In the genomic region with DNA sequence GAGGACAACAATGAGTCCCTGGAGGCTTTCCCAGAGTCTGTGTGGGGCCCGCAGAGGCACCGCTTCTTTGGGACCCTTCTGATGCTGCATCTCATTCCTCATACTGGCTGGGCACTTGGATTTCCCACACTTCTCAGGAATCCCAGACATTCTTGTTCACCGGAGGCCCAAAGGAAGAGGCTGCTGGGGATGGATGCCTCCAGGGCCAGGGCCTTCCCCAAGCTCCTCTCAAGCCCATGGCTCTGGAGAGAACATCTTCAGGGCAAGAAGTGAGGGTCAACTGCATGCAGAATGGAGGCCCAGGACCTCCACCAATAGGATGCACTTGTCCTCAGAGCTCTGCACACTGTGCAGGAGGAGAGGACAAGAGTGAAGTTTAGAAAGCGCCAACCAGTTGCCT, we compare ENCODE assay signal across 16 cellular contexts. TPM values are rescaled to one million over a fixed set of nuclear protein-coding genes. Genes with fewer than 3 reads are reported as not detected.
DNase-seq lines count a peak whose midpoint lies in the region; ATAC-seq and TF ChIP-seq lines count a peak whose summit lies in the region.
"Had no signal": no experiment of that assay in that cellular context is flagged by ENCODE, and none has a peak within 500 bp of the region (broad histone marks: within the 10 kb centered on the region; RNA-seq: fewer than 3 reads in every experiment).

No MANE protein-coding gene starts in this region.

- intact Hi-C loops in activated CD4-positive, alpha-beta memory T cell treated with anti-CD3 and anti-CD28 coated beads for 36 hours (cut with micrococcal nuclease) = no loop called here
- intact Hi-C loops in esophagus muscularis mucosa (cut with DNase I) = no loop called here

- POLR2A ChIA-PET in activated CD4-positive, alpha-beta memory T cell treated with anti-CD3 and anti-CD28 coated beads for 36 hours (lab: Charles Lee) = no interaction called here
- POLR2A ChIA-PET in activated CD4-positive, alpha-beta memory T cell treated with anti-CD3 and anti-CD28 coated beads, Interleukin-2, amount 10 ng/mL, durations not matched to agents 7 days and 5 days (lab: Charles Lee) = no interaction called here

- H3K4me1 Mint-ChIP-seq in activated CD4-positive, alpha-beta memory T cell treated with anti-CD3 and anti-CD28 coated beads for 36 hours (ENCODE audit: low read depth) = peaks cover 8% of the 10 kb centered on the region
- H3K4me1 Mint-ChIP-seq in activated CD4-positive, alpha-beta memory T cell treated with anti-CD3 and anti-CD28 coated beads, Interleukin-2, amount 10 ng/mL, durations not matched to agents 7 days and 5 days = peaks cover 24% of the 10 kb centered on the region
- peaks cover 85% of the 10 kb centered on the region for H3K4me1 Mint-ChIP-seq in neural progenitor cell

- H3K4me3 Mint-ChIP-seq in activated CD4-positive, alpha-beta memory T cell treated with anti-CD3 and anti-CD28 coated beads for 36 hours = no peak overlapping the region
- H3K4me3 Mint-ChIP-seq in activated CD4-positive, alpha-beta memory T cell treated with anti-CD3 and anti-CD28 coated beads, Interleukin-2, amount 10 ng/mL, durations not matched to agents 7 days and 5 days = no peak overlapping the region
- H3K4me3 Mint-ChIP-seq in neural progenitor cell = no peak overlapping the region
- H3K4me3 Mint-ChIP-seq: activated CD8-positive, alpha-beta T cell treated with anti-CD3 and anti-CD28 coated beads, Interleukin-2, amount 10 ng/mL, durations not matched to agents 7 days and 5 days; stimulated activated naive CD8-positive, alpha-beta T cell treated with anti-CD3 and anti-CD28 coated beads, Interleukin-15, Interleukin-2, amounts not matched to agents 100 ng/mL and 50 ng/mL, for 24 hours had no signal

- no peak overlapping the region for H3K27ac Mint-ChIP-seq in activated CD4-positive, alpha-beta memory T cell treated with anti-CD3 and anti-CD28 coated beads for 36 hours
- no peak overlapping the region for H3K27ac Mint-ChIP-seq in activated CD4-positive, alpha-beta memory T cell treated with anti-CD3 and anti-CD28 coated beads, Interleukin-2, amount 10 ng/mL, durations not matched to agents 7 days and 5 days
- peak overlapping the region; percentile 99 for H3K27ac Mint-ChIP-seq in neural progenitor cell
- H3K27ac Mint-ChIP-seq: stimulated activated naive CD8-positive, alpha-beta T cell treated with anti-CD3 and anti-CD28 coated beads, Interleukin-15, Interleukin-2, amounts not matched to agents 100 ng/mL and 50 ng/mL, for 24 hours had no signal

- H3K4me1 ChIP-seq in esophagus muscularis mucosa = peaks cover 86 to 97% (median 90%) of the 10 kb centered on the region in 4 donors
- peaks cover 26% of the 10 kb centered on the region for H3K4me1 ChIP-seq in neural progenitor cell
- H3K4me1 ChIP-seq in tibial nerve = peaks cover 5 to 100% (median 67%) of the 10 kb centered on the region in 4 donors
- H3K4me1 ChIP-seq: HAP-1 had no signal

- no peaks in the 10 kb centered on the region for H3K9me3 Mint-ChIP-seq in activated CD4-positive, alpha-beta memory T cell treated with anti-CD3 and anti-CD28 coated beads for 36 hours
- no peaks in the 10 kb centered on the region for H3K9me3 Mint-ChIP-seq in activated CD4-positive, alpha-beta memory T cell treated with anti-CD3 and anti-CD28 coated beads, Interleukin-2, amount 10 ng/mL, durations not matched to agents 7 days and 5 days
- peaks cover 4% of the 10 kb centered on the region for H3K9me3 Mint-ChIP-seq in neural progenitor cell
- H3K9me3 Mint-ChIP-seq: CD8-positive, alpha-beta memory T cell; stimulated activated naive CD8-positive, alpha-beta T cell treated with anti-CD3 and anti-CD28 coated beads, Interleukin-15, Interleukin-2, amounts not matched to agents 100 ng/mL and 50 ng/mL, for 24 hours had no signal

- no peaks in the 10 kb centered on the region for H3K79me2 ChIP-seq in neural progenitor cell (ENCODE audit: low read depth)

- TF ChIP-seq POLR2A in esophagus muscularis mucosa (IDR thresholded peaks at IDR 0.05; ENCODE audit: low read depth) (no peak), tibial nerve (IDR thresholded peaks at IDR 0.05) (no peak)

- no peak overlapping the region for H3K4me3 ChIP-seq in esophagus muscularis mucosa
- H3K4me3 ChIP-seq in neural progenitor cell = no peak overlapping the region
- H3K4me3 ChIP-seq in tibial nerve = no peak overlapping the region
- H3K4me3 ChIP-seq: HAP-1 had no signal

- H3K9ac ChIP-seq in neural progenitor cell = no peak overlapping the region

- no peak for TF ChIP-seq EP300 in esophagus muscularis mucosa (IDR thresholded peaks at IDR 0.05)
- TF ChIP-seq EP300 in tibial nerve (IDR thresholded peaks at IDR 0.05) = no peak

- DNase-seq in activated CD4-positive, alpha-beta memory T cell treated with anti-CD3 and anti-CD28 coated beads for 36 hours = peak; percentile 3
- DNase-seq in activated CD4-positive, alpha-beta memory T cell treated with anti-CD3 and anti-CD28 coated beads, Interleukin-2, amount 10 ng/mL, durations not matched to agents 7 days and 5 days = no peak
- DNase-seq in esophagus muscularis mucosa (ENCODE audit: extremely low spot score) (no peak), neural progenitor cell (ENCODE audit: low spot score) (no peak), tibial nerve (ENCODE audit: low spot score in 2 of 2) (no peak), iPS-NIHi7 (ENCODE audit: extremely low spot score) (no peak), medulla oblongata (ENCODE audit: extremely low spot score) (no peak)
- DNase-seq: 8988T; activated CD8-positive, alpha-beta T cell treated with anti-CD3 and anti-CD28 coated beads, Interleukin-2, amount 10 ng/mL, durations not matched to agents 7 days and 5 days; activated gamma-delta T cell treated with Interleukin-2 at 50 U/mL for 16 hours; CD8-positive, alpha-beta memory T cell; NCI-H2081; SHP77 had no signal

- H3K36me3 Mint-ChIP-seq in activated CD4-positive, alpha-beta memory T cell treated with anti-CD3 and anti-CD28 coated beads for 36 hours = no peaks in the 10 kb centered on the region
- no peaks in the 10 kb centered on the region for H3K36me3 Mint-ChIP-seq in activated CD4-positive, alpha-beta memory T cell treated with anti-CD3 and anti-CD28 coated beads, Interleukin-2, amount 10 ng/mL, durations not matched to agents 7 days and 5 days (ENCODE audit: low read depth)
- H3K36me3 Mint-ChIP-seq in neural progenitor cell = peaks cover 12% of the 10 kb centered on the region

- H2AFZ ChIP-seq in neural progenitor cell (replicated peaks) = no peak overlapping the region

- H3K27ac ChIP-seq in esophagus muscularis mucosa (replicated peaks in 1 of 4) (peak overlapping the region; percentile 73 to 83 (median 78)), neural progenitor cell (no peak overlapping the region), tibial nerve (peak overlapping the region; percentile 58 to 86 (median 80))

- H3K9me3 ChIP-seq in esophagus muscularis mucosa (no peaks in the 10 kb centered on the region), neural progenitor cell (ENCODE audit: low read depth) (no peaks in the 10 kb centered on the region), tibial nerve (no peaks in the 10 kb centered on the region)
- H3K9me3 ChIP-seq: HAP-1 had no signal

- WGBS in esophagus muscularis mucosa = 58% methylated on average over 4 of the region's 4 CpGs
- 34 to 56% methylated on average over 4 of the region's 4 CpGs for WGBS in tibial nerve, 2 donors

- H3K36me3 ChIP-seq in esophagus muscularis mucosa = no peaks in the 10 kb centered on the region
- H3K36me3 ChIP-seq in neural progenitor cell = no peaks in the 10 kb centered on the region
- H3K36me3 ChIP-seq in tibial nerve = no peaks in the 10 kb centered on the region
- H3K36me3 ChIP-seq: HAP-1 had no signal

- no peak overlapping the region for H3K4me2 ChIP-seq in neural progenitor cell

- no peaks in the 10 kb centered on the region for H3K27me3 Mint-ChIP-seq in activated CD4-positive, alpha-beta memory T cell treated with anti-CD3 and anti-CD28 coated beads for 36 hours
- peaks cover 4% of the 10 kb centered on the region for H3K27me3 Mint-ChIP-seq in activated CD4-positive, alpha-beta memory T cell treated with anti-CD3 and anti-CD28 coated beads, Interleukin-2, amount 10 ng/mL, durations not matched to agents 7 days and 5 days
- peaks cover 6% of the 10 kb centered on the region for H3K27me3 Mint-ChIP-seq in neural progenitor cell (ENCODE audit: insufficient read depth, low read depth)
- H3K27me3 Mint-ChIP-seq: stimulated activated naive CD8-positive, alpha-beta T cell treated with anti-CD3 and anti-CD28 coated beads, Interleukin-15, Interleukin-2, amounts not matched to agents 100 ng/mL and 50 ng/mL, for 24 hours had no signal

- TF ChIP-seq CTCF in esophagus muscularis mucosa (IDR thresholded peaks at IDR 0.05) (no peak), neural progenitor cell (IDR thresholded peaks at IDR 0.05) (no peak), tibial nerve (IDR thresholded peaks at IDR 0.05) (no peak)

- H3F3A ChIP-seq in neural progenitor cell (ENCODE audit: low read depth) = no peaks in the 10 kb centered on the region

- H3K27me3 ChIP-seq in esophagus muscularis mucosa = no peaks in the 10 kb centered on the region
- no peaks in the 10 kb centered on the region for H3K27me3 ChIP-seq in neural progenitor cell
- no peaks in the 10 kb centered on the region for H3K27me3 ChIP-seq in tibial nerve

- ATAC-seq in HG02870 (IDR thresholded peaks at IDR 0.05; ENCODE audit: unreplicated experiment) = no peak
- ATAC-seq: activated CD8-positive, alpha-beta T cell treated with anti-CD3 and anti-CD28 coated beads, Interleukin-2, amount 10 ng/mL, durations not matched to agents 7 days and 5 days had no signal

- no peaks in the 10 kb centered on the region for H4K20me1 ChIP-seq in neural progenitor cell (ENCODE audit: low read depth)

- CTCF ChIA-PET in activated CD4-positive, alpha-beta memory T cell treated with anti-CD3 and anti-CD28 coated beads for 36 hours (lab: Charles Lee) = interaction anchor here (1.1 kb wide), 1 partner anchor 8 kb away, joined by 3 read pairs; no protein-coding TSS in a partner anchor
- CTCF ChIA-PET in activated CD4-positive, alpha-beta memory T cell treated with anti-CD3 and anti-CD28 coated beads, Interleukin-2, amount 10 ng/mL, durations not matched to agents 7 days and 5 days (lab: Charles Lee) = no interaction called here

RNA-seq across cellular contexts. Expression of a gene that starts 34.6 kb away (rescaled TPM):
- not detected for total RNA-seq in activated CD4-positive, alpha-beta memory T cell treated with anti-CD3 and anti-CD28 coated beads for 36 hours
- not detected for total RNA-seq in activated CD4-positive, alpha-beta memory T cell treated with anti-CD3 and anti-CD28 coated beads, Interleukin-2, amount 10 ng/mL, durations not matched to agents 7 days and 5 days
- total RNA-seq in esophagus muscularis mucosa (100 to 1,000 TPM in 2 of 4 donors, 10 to 100 TPM in 2; 94.3 to 191 (median 127) TPM), neural progenitor cell (ENCODE audit: low replicate concordance) (23.9 and 26.1 TPM in 2 replicates), tibial nerve (100 to 1,000 TPM; 192 to 446 (median 254) TPM)

Comparison
In these comparisons a context has a peak if more than half of its experiments do, and no peak if none do; other contexts are left out.
1. RNA of a gene that starts 34.6 kb away (total RNA-seq): 192 to 446 TPM in tibial nerve, 94.3 to 191 TPM in esophagus muscularis mucosa and 23.9 to 26.1 TPM in neural progenitor cell; not detected in activated CD4-positive, alpha-beta memory T cell treated with anti-CD3 and anti-CD28 coated beads for 36 hours and not detected in activated CD4-positive, alpha-beta memory T cell treated with anti-CD3 and anti-CD28 coated beads, Interleukin-2, amount 10 ng/mL, durations not matched to agents 7 days and 5 days; every median in the first group is over 10 times any median in the second.